Comparison of ENCODE assay signal across 13 cellular contexts in genomic region chr6:85460154-85460950, GRCh38.
DNase-seq lines count a peak whose midpoint lies in the region; ATAC-seq, FAIRE-seq and TF ChIP-seq lines count a peak whose summit lies in the region.
"Had no signal": no experiment of that assay in that cellular context is flagged by ENCODE, and none has a peak within 500 bp of the region (broad histone marks: within the 10 kb centered on the region; RNA-seq: fewer than 3 reads in every experiment).

No MANE protein-coding gene starts in this region.

- no peaks in the 10 kb centered on the region for H3K27me3 Mint-ChIP-seq in central memory CD8-positive, alpha-beta T cell

- no peak overlapping the region for H3K9ac ChIP-seq in rectal smooth muscle tissue (ENCODE audit: low read length)

- no peak for FAIRE-seq in H54 (lab: Jason Lieb, UNC)

- H3K27ac Mint-ChIP-seq in central memory CD8-positive, alpha-beta T cell (ENCODE audit: low read depth): peak overlapping the region; percentile 83
- H3K27ac Mint-ChIP-seq: type B pancreatic cell had no signal

- ATAC-seq in GM18502 (IDR thresholded peaks at IDR 0.05; ENCODE audit: poor library complexity, unreplicated experiment) (peak; percentile 28), HG03432 (IDR thresholded peaks at IDR 0.05; ENCODE audit: unreplicated experiment) (peak; percentile 18)
- no peak for ATAC-seq in central memory CD8-positive, alpha-beta T cell (replicated peaks; ENCODE audit: extremely low read depth, poor library complexity, severe bottlenecking)

- TF ChIP-seq CTCF in GM20000 (IDR thresholded peaks at IDR 0.05; ENCODE audit: extremely low read depth, missing control alignments): no peak

- H3K27ac ChIP-seq in rectal smooth muscle tissue (ENCODE audit: low read depth, low read length): peak overlapping the region; percentile 27

- no peak for TF ChIP-seq POLR2A in H54 (IDR thresholded peaks at IDR 0.05; ENCODE audit: low read depth, low read length)

- H3K4me1 ChIP-seq in rectal smooth muscle tissue (ENCODE audit: control insufficient read depth, insufficient read depth, low read length): peaks cover 14% of the 10 kb centered on the region

- H3K9me3 Mint-ChIP-seq in central memory CD8-positive, alpha-beta T cell: no peaks in the 10 kb centered on the region
- H3K9me3 Mint-ChIP-seq: type B pancreatic cell had no signal

- no peaks in the 10 kb centered on the region for H3K36me3 ChIP-seq in rectal smooth muscle tissue (ENCODE audit: control insufficient read depth, insufficient read depth, low read length)

- peak overlapping the region; percentile 10 for H3K4me3 Mint-ChIP-seq in central memory CD8-positive, alpha-beta T cell
- H3K4me3 Mint-ChIP-seq: type B pancreatic cell had no signal

- no peaks in the 10 kb centered on the region for H3K27me3 ChIP-seq in rectal smooth muscle tissue (ENCODE audit: control insufficient read depth, insufficient read depth, low read length)

- peaks cover 4% of the 10 kb centered on the region for H3K36me3 Mint-ChIP-seq in central memory CD8-positive, alpha-beta T cell (ENCODE audit: insufficient read depth)
- H3K36me3 Mint-ChIP-seq: type B pancreatic cell had no signal

- DNase-seq in central memory CD8-positive, alpha-beta T cell (ENCODE audit: low spot score in 2 of 2): no peak
- DNase-seq in GM20000 (ENCODE audit: low spot score): no peak
- no peak for DNase-seq in epidermal melanocyte (ENCODE audit: insufficient read length, low spot score)
- DNase-seq in H54 (ENCODE audit: insufficient read length, low spot score): no peak
- DNase-seq in hippocampal formation (lab: John Stamatoyannopoulos, UW): no peak
- DNase-seq: activated CD4-positive, alpha-beta T cell treated with anti-CD3 and anti-CD28 coated beads for 1 hour; erythroblast; NCI-H2081; occipital lobe had no signal

- H3K4me3 ChIP-seq in rectal smooth muscle tissue (ENCODE audit: low read length): no peak overlapping the region

- H3K4me1 Mint-ChIP-seq in central memory CD8-positive, alpha-beta T cell: peaks cover 77% of the 10 kb centered on the region
